Comparison of ENCODE assay signal across 26 cellular contexts in genomic region chr1:51740652-51741051, GRCh38.
A peak's percentile ranks its signal among the peaks of the same experiment; 100 is the strongest.
DNase-seq lines count a peak whose midpoint lies in the region; ATAC-seq, FAIRE-seq and TF ChIP-seq lines count a peak whose summit lies in the region.
"Had no signal": no experiment of that assay in that cellular context is flagged by ENCODE, and none has a peak within 500 bp of the region (broad histone marks: within the 10 kb centered on the region; RNA-seq: fewer than 3 reads in every experiment).

No MANE protein-coding gene starts in this region.

- peaks cover 48% of the 10 kb centered on the region for H3K4me1 Mint-ChIP-seq in activated T-cell treated with anti-CD3 and anti-CD28 coated beads, Interleukin-2, amount 50 U/mL, for 72 hours (ENCODE audit: low read depth)

- H2AK5ac ChIP-seq in mesenchymal stem cell (ENCODE audit: low read length, severe bottlenecking) = no peak overlapping the region

- DNase-seq in GM12892 (ENCODE audit: insufficient read length) = no peak
- peak; percentile 8 for DNase-seq in mesenchymal stem cell
- DNase-seq in NCI-H226 = no peak
- DNase-seq in stomach = no peak
- no peak for DNase-seq in activated T-cell treated with anti-CD3 and anti-CD28 coated beads, Interleukin-2, amount 50 U/mL, for 72 hours
- no peak for DNase-seq in upper lobe of right lung
- DNase-seq: activated CD4-positive, alpha-beta memory T cell treated with anti-CD3 and anti-CD28 coated beads for 36 hours; activated CD4-positive, CD25-positive, alpha-beta regulatory T cell; activated effector memory CD4-positive, alpha-beta T cell treated with anti-CD3 and anti-CD28 coated beads, Interleukin-2, amount 50 U/mL, for 16 hours; Caco-2; DMS79; GF-D8; kidney glomerular epithelial cell; mammary epithelial cell; NCI-H2029 treated with DMSO at 0.1 percent for 48 hours; NCI-H774; PC-3; Right ventricle myocardium superior; T-helper 9 cell; testis had no signal

- WGBS in mesenchymal stem cell = 45% methylated on average over 3 of the region's 3 CpGs
- 61 to 76% (median 71%) methylated on average over 3 of the region's 3 CpGs for WGBS in stomach, 5 donors

- no peaks in the 10 kb centered on the region for H3K9me3 Mint-ChIP-seq in activated T-cell treated with anti-CD3 and anti-CD28 coated beads, Interleukin-2, amount 50 U/mL, for 72 hours
- H3K9me3 Mint-ChIP-seq: activated CD4-positive, alpha-beta memory T cell treated with anti-CD3 and anti-CD28 coated beads for 36 hours; central memory CD8-positive, alpha-beta T cell had no signal

- H3K4me3 ChIP-seq in OCI-LY3 (ENCODE audit: low read length) (peak overlapping the region; percentile 31; the same call in 1 of the 2 replicates), mesenchymal stem cell (ENCODE audit: insufficient read depth in 1 of 2, low read depth in 1 of 2, low read length in 2 of 2) (no peak overlapping the region), stomach (no peak overlapping the region), upper lobe of right lung (no peak overlapping the region)
- H3K4me3 ChIP-seq: BLaER1, skin epidermis, testis had no signal

- H3K4ac ChIP-seq in mesenchymal stem cell (ENCODE audit: low read depth in 1 of 2, low read length in 2 of 2) = no peak overlapping the region

- no peak overlapping the region for H2BK5ac ChIP-seq in mesenchymal stem cell (ENCODE audit: low read depth, low read length, poor library complexity, severe bottlenecking)

- peak; percentile 42 for FAIRE-seq in GM12892 (lab: Jason Lieb, UNC)

- H3K36me3 ChIP-seq in OCI-LY3 (replicated peaks; ENCODE audit: low read depth, low read length) (peaks cover 4% of the 10 kb centered on the region), mesenchymal stem cell (ENCODE audit: control insufficient read depth in 1 of 2, insufficient read depth in 2 of 2, low read depth in 1 of 2, low read length in 2 of 2) (no peaks in the 10 kb centered on the region), stomach (no peaks in the 10 kb centered on the region), upper lobe of right lung (no peaks in the 10 kb centered on the region)

- H3K27me3 ChIP-seq in OCI-LY3 (ENCODE audit: low read depth, low read length) (no peaks in the 10 kb centered on the region), mesenchymal stem cell (ENCODE audit: control insufficient read depth in 1 of 2, insufficient read depth in 1 of 2, low read length in 2 of 2) (no peaks in the 10 kb centered on the region), stomach (no peaks in the 10 kb centered on the region), upper lobe of right lung (no peaks in the 10 kb centered on the region)
- H3K27me3 ChIP-seq: BLaER1, testis had no signal

- H2AFZ ChIP-seq in OCI-LY3 (ENCODE audit: low read depth, low read length) = no peak overlapping the region
- no peak overlapping the region for H2AFZ ChIP-seq in mesenchymal stem cell (ENCODE audit: low read depth, low read length)

- H3K4me2 ChIP-seq in OCI-LY3 (ENCODE audit: low read length) = peak overlapping the region; percentile 55
- no peak overlapping the region for H3K4me2 ChIP-seq in mesenchymal stem cell (ENCODE audit: low read length, poor library complexity, severe bottlenecking)
- H3K4me2 ChIP-seq: BLaER1 had no signal

- H3K14ac ChIP-seq in mesenchymal stem cell (ENCODE audit: low read length in 2 of 2) = no peak overlapping the region

- intact Hi-C loops in stomach (cut with DNase I; ENCODE audit: low total_unique reads) = no loop called here
- intact Hi-C loops in upper lobe of right lung (cut with DNase I) = no loop called here

- peak; percentile 55 for ATAC-seq in GM21447 (IDR thresholded peaks at IDR 0.05; ENCODE audit: unreplicated experiment)
- ATAC-seq in activated T-cell treated with anti-CD3 and anti-CD28 coated beads, Interleukin-2, amount 50 U/mL, for 72 hours (replicated peaks in 1 of 2) = no peak
- no peak for ATAC-seq in upper lobe of right lung
- ATAC-seq: PC-3 had no signal

- TF ChIP-seq POLR2A in GM12892 (IDR thresholded peaks at IDR 0.05; ENCODE audit: low read depth, low read length) (no peak), stomach (IDR thresholded peaks at IDR 0.05) (no peak)

- TF ChIP-seq CTCF in OCI-LY3 (IDR thresholded peaks at IDR 0.05; ENCODE audit: low read depth, low read length) = no peak
- TF ChIP-seq CTCF in stomach (IDR thresholded peaks at IDR 0.05) = no peak
- no peak for TF ChIP-seq CTCF in upper lobe of right lung (IDR thresholded peaks at IDR 0.05)

- no peak overlapping the region for H4K8ac ChIP-seq in mesenchymal stem cell (ENCODE audit: low read length)

- H3K9ac ChIP-seq in OCI-LY3 (ENCODE audit: low read length) (no peak overlapping the region), mesenchymal stem cell (ENCODE audit: low read length) (no peak overlapping the region)
- H3K9ac ChIP-seq: BLaER1 had no signal

- no peak overlapping the region for H2BK15ac ChIP-seq in mesenchymal stem cell (ENCODE audit: low read depth, poor library complexity, severe bottlenecking)

- no peak overlapping the region for H3K27ac ChIP-seq in OCI-LY3 (ENCODE audit: low read length)
- no peak overlapping the region for H3K27ac ChIP-seq in mesenchymal stem cell (ENCODE audit: low read length, poor library complexity, severe bottlenecking)
- H3K27ac ChIP-seq in stomach = no peak overlapping the region
- H3K27ac ChIP-seq in upper lobe of right lung = no peak overlapping the region
- H3K27ac ChIP-seq: BLaER1, epithelial cell of prostate, skin epidermis, testis had no signal

- peaks cover 59% of the 10 kb centered on the region for H3K79me2 ChIP-seq in OCI-LY3 (ENCODE audit: low read length)

- no peak overlapping the region for H3K18ac ChIP-seq in mesenchymal stem cell (ENCODE audit: low read depth in 1 of 2, low read length in 2 of 2)

- no peak overlapping the region for H3K27ac Mint-ChIP-seq in activated T-cell treated with anti-CD3 and anti-CD28 coated beads, Interleukin-2, amount 50 U/mL, for 72 hours
- H3K27ac Mint-ChIP-seq: activated CD4-positive, alpha-beta memory T cell treated with anti-CD3 and anti-CD28 coated beads for 36 hours had no signal

- no peak overlapping the region for H3K4me3 Mint-ChIP-seq in activated T-cell treated with anti-CD3 and anti-CD28 coated beads, Interleukin-2, amount 50 U/mL, for 72 hours
- H3K4me3 Mint-ChIP-seq: activated CD4-positive, alpha-beta memory T cell treated with anti-CD3 and anti-CD28 coated beads for 36 hours; central memory CD8-positive, alpha-beta T cell had no signal

- H3K23ac ChIP-seq in mesenchymal stem cell (ENCODE audit: low read length in 2 of 2) = no peak overlapping the region

- peaks cover 9% of the 10 kb centered on the region for H3K79me1 ChIP-seq in mesenchymal stem cell (replicated peaks; ENCODE audit: low read length, poor library complexity, severe bottlenecking)

- H3K27me3 Mint-ChIP-seq in activated T-cell treated with anti-CD3 and anti-CD28 coated beads, Interleukin-2, amount 50 U/mL, for 72 hours (ENCODE audit: low read depth) = no peaks in the 10 kb centered on the region
- H3K27me3 Mint-ChIP-seq: activated CD4-positive, alpha-beta memory T cell treated with anti-CD3 and anti-CD28 coated beads for 36 hours; central memory CD8-positive, alpha-beta T cell had no signal

- TF ChIP-seq EP300 in stomach (IDR thresholded peaks at IDR 0.05) = no peak

- no peak overlapping the region for H2BK12ac ChIP-seq in mesenchymal stem cell (ENCODE audit: low read length in 2 of 2)

- H3K4me1 ChIP-seq in OCI-LY3 (ENCODE audit: low read length) = peaks cover 40% of the 10 kb centered on the region
- no peaks in the 10 kb centered on the region for H3K4me1 ChIP-seq in mesenchymal stem cell (ENCODE audit: control insufficient read depth, insufficient read depth, low read depth, low read length)
- H3K4me1 ChIP-seq in stomach = peaks cover 4 to 50% (median 26%) of the 10 kb centered on the region in 4 donors
- peaks cover 5% of the 10 kb centered on the region for H3K4me1 ChIP-seq in upper lobe of right lung

- H3K36me3 Mint-ChIP-seq in activated T-cell treated with anti-CD3 and anti-CD28 coated beads, Interleukin-2, amount 50 U/mL, for 72 hours (ENCODE audit: insufficient read depth in 2 of 2) = peaks cover 0 to 3% of the 10 kb centered on the region in 2 donors

- no peak overlapping the region for H4K91ac ChIP-seq in mesenchymal stem cell (ENCODE audit: low read length)

- H3K9me3 ChIP-seq in OCI-LY3 (ENCODE audit: insufficient read depth, low read length) = no peaks in the 10 kb centered on the region
- no peaks in the 10 kb centered on the region for H3K9me3 ChIP-seq in mesenchymal stem cell (ENCODE audit: control insufficient read depth, low read length)
- no peaks in the 10 kb centered on the region for H3K9me3 ChIP-seq in stomach
- no peaks in the 10 kb centered on the region for H3K9me3 ChIP-seq in upper lobe of right lung
- H3K9me3 ChIP-seq: BLaER1, Caco-2, testis had no signal

- H2BK120ac ChIP-seq in mesenchymal stem cell (ENCODE audit: low read depth, low read length) = no peak overlapping the region

- peaks cover 62% of the 10 kb centered on the region for H4K20me1 ChIP-seq in OCI-LY3 (ENCODE audit: insufficient read depth, low read length)
